8 cellular contexts compared by ENCODE assay signal in genomic region chr22:42283288-42284229, GRCh38. TPM values are rescaled to one million over a fixed set of nuclear protein-coding genes. Genes with fewer than 3 reads are reported as not detected.
A peak's percentile ranks its signal among the peaks of the same experiment; 100 is the strongest.
DNase-seq lines count a peak whose midpoint lies in the region; ATAC-seq lines count a peak whose summit lies in the region.

No MANE protein-coding gene starts in this region.

- H3K4me1 Mint-ChIP-seq in activated T-cell treated with anti-CD3 and anti-CD28 coated beads, Interleukin-2, amount 50 U/mL, for 4 hours (ENCODE audit: low read depth) = peaks cover 30% of the 10 kb centered on the region

- peak overlapping the region; percentile 68 for H3K4me3 Mint-ChIP-seq in activated T-cell treated with anti-CD3 and anti-CD28 coated beads, Interleukin-2, amount 50 U/mL, for 4 hours

- no peaks in the 10 kb centered on the region for H3K9me3 Mint-ChIP-seq in activated T-cell treated with anti-CD3 and anti-CD28 coated beads, Interleukin-2, amount 50 U/mL, for 4 hours

- no peaks in the 10 kb centered on the region for H3K36me3 Mint-ChIP-seq in activated T-cell treated with anti-CD3 and anti-CD28 coated beads, Interleukin-2, amount 50 U/mL, for 4 hours (ENCODE audit: insufficient read depth)

- peak; percentile 78 to 84 for ATAC-seq in activated T-cell treated with anti-CD3 and anti-CD28 coated beads, Interleukin-2, amount 50 U/mL, for 4 hours
- no peak for ATAC-seq in HG03095 (IDR thresholded peaks at IDR 0.05; ENCODE audit: unreplicated experiment)

- DNase-seq in HuH-7 (ENCODE audit: low spot score) (peak; percentile 75), head of caudate nucleus (peak in 39 of 42 donors; percentile 22 to 76 (median 51)), retina (peak; percentile 86), RPMI8226 (no peak), iPS-NIHi7 (ENCODE audit: extremely low spot score) (no peak), epidermal melanocyte (ENCODE audit: insufficient read length, low spot score) (no peak)
- DNase-seq in activated T-cell treated with anti-CD3 and anti-CD28 coated beads, Interleukin-2, amount 50 U/mL, for 4 hours = peak; percentile 48

- intact Hi-C loops in head of caudate nucleus (cut with DNase I) = loop anchor here (5.0 kb wide), 1 partner anchor 154 kb away; no protein-coding TSS in a partner anchor

- peaks cover 6% of the 10 kb centered on the region for H3K27me3 Mint-ChIP-seq in activated T-cell treated with anti-CD3 and anti-CD28 coated beads, Interleukin-2, amount 50 U/mL, for 4 hours (ENCODE audit: low read depth)

RNA-seq across cellular contexts. Expression of gene TCF20, which starts 13.1 kb away (rescaled TPM):
- total RNA-seq in activated T-cell treated with anti-CD3 and anti-CD28 coated beads, Interleukin-2, amount 50 U/mL, for 4 hours = 10 to 100 TPM; 68.1 to 74.4 (median 69.9) TPM

Comparison
In these comparisons a context has a peak if more than half of its experiments do, and no peak if none do; other contexts are left out.
1. DNase-seq: peak in HuH-7 (single experiment), activated T-cell treated with anti-CD3 and anti-CD28 coated beads, Interleukin-2, amount 50 U/mL, for 4 hours (single experiment), head of caudate nucleus (39 of 42) and retina (single experiment); none in RPMI8226 (single experiment), iPS-NIHi7 (single experiment) and epidermal melanocyte (single experiment).